20 cellular contexts compared by ENCODE assay signal in genomic region chr7:144037414-144038096, GRCh38. TPM values are rescaled to one million over a fixed set of nuclear protein-coding genes. Genes with fewer than 3 reads are reported as not detected.
DNase-seq lines count a peak whose midpoint lies in the region; ATAC-seq and TF ChIP-seq lines count a peak whose summit lies in the region.
"Had no signal": no experiment of that assay in that cellular context is flagged by ENCODE, and none has a peak within 500 bp of the region (broad histone marks: within the 10 kb centered on the region; RNA-seq: fewer than 3 reads in every experiment).

No MANE protein-coding gene starts in this region.

- H3K27me3 Mint-ChIP-seq in natural killer cell (ENCODE audit: low read depth in 2 of 2), result peaks cover 9% of the 10 kb centered on the region in 2 donors

- no peaks in the 10 kb centered on the region for H3K9me3 ChIP-seq in heart left ventricle
- no peaks in the 10 kb centered on the region for H3K9me3 ChIP-seq in right atrium auricular region

- H3K4me3 Mint-ChIP-seq in natural killer cell, result no peak overlapping the region
- H3K4me3 Mint-ChIP-seq: CD14-positive monocyte; CD8-positive, alpha-beta T cell had no signal

- no peaks in the 10 kb centered on the region for H3K36me3 ChIP-seq in heart left ventricle
- no peaks in the 10 kb centered on the region for H3K36me3 ChIP-seq in right atrium auricular region

- H3K4me1 Mint-ChIP-seq in natural killer cell, result no peaks in the 10 kb centered on the region
- H3K4me1 Mint-ChIP-seq: CD14-positive monocyte had no signal

- H3K36me3 Mint-ChIP-seq in natural killer cell, result no peaks in the 10 kb centered on the region
- H3K36me3 Mint-ChIP-seq: CD14-positive monocyte; CD8-positive, alpha-beta T cell had no signal

- ATAC-seq in heart left ventricle, result peak in 3 of 4 donors; percentile 47 to 77 (median 74)
- ATAC-seq in sciatic nerve, result peak; percentile 74
- no peak for ATAC-seq in GM18505 (IDR thresholded peaks at IDR 0.05; ENCODE audit: unreplicated experiment)
- ATAC-seq in natural killer cell, result no peak
- ATAC-seq: CD8-positive, alpha-beta T cell; HCT116 had no signal

- intact Hi-C loops in heart left ventricle (cut with DNase I), result loop anchor here in 2 of 10 donors (10.0 kb wide), 1 partner anchor 87 kb away; the partner anchor contains the start of gene OR2A14 (in 2 of the 2)
- intact Hi-C loops in sciatic nerve (cut with DNase I), result no loop called here
- intact Hi-C loops in natural killer cell (cut with micrococcal nuclease), result no loop called here

- peak overlapping the region in 5 of 12 donors; percentile 31 to 71 (median 65) for H3K27ac ChIP-seq in heart left ventricle
- no peak overlapping the region for H3K27ac ChIP-seq in right atrium auricular region

- H3K4me3 ChIP-seq in heart left ventricle (no peak overlapping the region), right atrium auricular region (no peak overlapping the region), choroid plexus epithelial cell (ENCODE audit: low read depth, low read length) (no peak overlapping the region)

- no peak for TF ChIP-seq POLR2A in heart left ventricle (IDR thresholded peaks at IDR 0.05)
- no peak for TF ChIP-seq POLR2A in GM18505 (IDR thresholded peaks at IDR 0.05; ENCODE audit: borderline replicate concordance, extremely low read depth, insufficient read depth, insufficient read length)

- H3K27me3 ChIP-seq in heart left ventricle (no peaks in the 10 kb centered on the region), right atrium auricular region (no peaks in the 10 kb centered on the region)

- DNase-seq in heart left ventricle (peak in 3 of 5 donors; percentile 29 to 45 (median 35)), right atrium auricular region (ENCODE audit: low spot score) (no peak), EH (ENCODE audit: low read depth) (peak; percentile 15), choroid plexus epithelial cell (ENCODE audit: low read depth) (peak; percentile 26), sciatic nerve (ENCODE audit: low spot score) (no peak), dermis blood vessel endothelial cell (no peak), natural killer cell (no peak)
- DNase-seq: 8988T; ACHN; CD8-positive, alpha-beta T cell; COR-L47; DMS153; DND-41; GF-D8; IMR-90 had no signal

- H3K4me1 ChIP-seq in heart left ventricle, result peaks cover 0 to 21% (median 0%) of the 10 kb centered on the region in 12 donors
- H3K4me1 ChIP-seq in right atrium auricular region, result peaks cover 0 to 5% of the 10 kb centered on the region in 2 donors

- peaks cover 0 to 2% of the 10 kb centered on the region in 2 donors for H3K9me3 Mint-ChIP-seq in natural killer cell
- H3K9me3 Mint-ChIP-seq: CD8-positive, alpha-beta T cell had no signal

- WGBS in heart left ventricle, 4 donors, result 33 to 40% (median 37%) methylated on average over 1 of the region's 1 CpG

- H3K27ac Mint-ChIP-seq in natural killer cell, result no peak overlapping the region
- H3K27ac Mint-ChIP-seq: CD14-positive monocyte; CD8-positive, alpha-beta T cell had no signal

- no peak for TF ChIP-seq CTCF in heart left ventricle (IDR thresholded peaks at IDR 0.05)
- TF ChIP-seq CTCF in right atrium auricular region (IDR thresholded peaks at IDR 0.05), result no peak
- TF ChIP-seq CTCF in choroid plexus epithelial cell (conservative IDR thresholded peaks at IDR 0.05; ENCODE audit: low read depth, low read length), result no peak
- no peak for TF ChIP-seq CTCF in natural killer cell (IDR thresholded peaks at IDR 0.05)

RNA-seq across cellular contexts. Expression of gene OR2A5, which starts 11.2 kb away (rescaled TPM):
- total RNA-seq in heart left ventricle, result not detected
- not detected for polyA plus RNA-seq in heart left ventricle
- total RNA-seq in right atrium auricular region, result not detected
- total RNA-seq in sciatic nerve, result not detected
- not detected in 2 replicates for total RNA-seq in dermis blood vessel endothelial cell
- not detected for total RNA-seq in natural killer cell
- total RNA-seq: CD8-positive, alpha-beta T cell; HT-29; IMR-90 had no signal
- polyA plus RNA-seq: BJ, CD14-positive monocyte, IMR-90 had no signal

RNA-seq across cellular contexts. Expression of gene OR2A25, which starts 32.1 kb away (rescaled TPM):
- total RNA-seq in heart left ventricle, result not detected
- polyA plus RNA-seq in heart left ventricle, result not detected
- not detected for total RNA-seq in right atrium auricular region
- total RNA-seq in sciatic nerve, result not detected
- not detected in 2 replicates for total RNA-seq in dermis blood vessel endothelial cell
- not detected for total RNA-seq in natural killer cell
- total RNA-seq: CD8-positive, alpha-beta T cell; HT-29; IMR-90 had no signal
- polyA plus RNA-seq: BJ, CD14-positive monocyte, IMR-90 had no signal

RNA-seq across cellular contexts. Expression of gene OR6B1, which starts 37.4 kb away (rescaled TPM):
- not detected for total RNA-seq in heart left ventricle
- not detected for polyA plus RNA-seq in heart left ventricle
- not detected for total RNA-seq in right atrium auricular region
- total RNA-seq in sciatic nerve, result not detected
- not detected in 2 replicates for total RNA-seq in dermis blood vessel endothelial cell
- total RNA-seq in natural killer cell, result not detected
- total RNA-seq: CD8-positive, alpha-beta T cell; HT-29; IMR-90 had no signal
- polyA plus RNA-seq: BJ, CD14-positive monocyte, IMR-90 had no signal

RNA-seq across cellular contexts. Expression of gene OR2A12, which starts 48.5 kb away (rescaled TPM):
- total RNA-seq in heart left ventricle, result not detected
- not detected for polyA plus RNA-seq in heart left ventricle
- total RNA-seq in right atrium auricular region, result not detected
- total RNA-seq in sciatic nerve, result not detected
- not detected in 2 replicates for total RNA-seq in dermis blood vessel endothelial cell
- total RNA-seq in natural killer cell, result not detected
- total RNA-seq: CD8-positive, alpha-beta T cell; HT-29; IMR-90 had no signal
- polyA plus RNA-seq: BJ, CD14-positive monocyte, IMR-90 had no signal

Comparison
In these comparisons a context has a peak if more than half of its experiments do, and no peak if none do; other contexts are left out.
1. DNase-seq: peak in heart left ventricle (3 of 5), EH (single experiment) and choroid plexus epithelial cell (single experiment); none in right atrium auricular region (single experiment), sciatic nerve (single experiment), dermis blood vessel endothelial cell (single experiment) and natural killer cell (single experiment).
2. ATAC-seq: peak in heart left ventricle (3 of 4) and sciatic nerve (single experiment); none in GM18505 (single experiment) and natural killer cell (0 of 3).